In genomic region chr7:66735154-66735553, GRCh38 we compare ENCODE assay signal across 17 cellular contexts. TPM values are rescaled to one million over a fixed set of nuclear protein-coding genes. Genes with fewer than 3 reads are reported as not detected.
A peak's percentile ranks its signal among the peaks of the same experiment; 100 is the strongest.
DNase-seq lines count a peak whose midpoint lies in the region; ATAC-seq and TF ChIP-seq lines count a peak whose summit lies in the region.
"Had no signal": no experiment of that assay in that cellular context is flagged by ENCODE, and none has a peak within 500 bp of the region (broad histone marks: within the 10 kb centered on the region; RNA-seq: fewer than 3 reads in every experiment).

No MANE protein-coding gene starts in this region.

- peaks cover 32% of the 10 kb centered on the region for H3K4me1 Mint-ChIP-seq in activated T-cell treated with anti-CD3 and anti-CD28 coated beads, Interleukin-2, amount 50 U/mL, for 24 hours (ENCODE audit: low read depth)
- H3K4me1 Mint-ChIP-seq in activated naive CD8-positive, alpha-beta T cell (ENCODE audit: low read depth), result peaks cover 26% of the 10 kb centered on the region
- H3K4me1 Mint-ChIP-seq in stimulated activated memory B cell treated with anti-CD40 and anti-IgM and Interleukin-4, amounts not matched to agents 10 μg/mL and 1 μg/mL and 100 μg/mL, for 72 hours, result peaks cover 60% of the 10 kb centered on the region

- H3K27me3 Mint-ChIP-seq in activated T-cell treated with anti-CD3 and anti-CD28 coated beads, Interleukin-2, amount 50 U/mL, for 24 hours, result no peaks in the 10 kb centered on the region
- H3K27me3 Mint-ChIP-seq in activated naive CD8-positive, alpha-beta T cell, result no peaks in the 10 kb centered on the region
- no peaks in the 10 kb centered on the region for H3K27me3 Mint-ChIP-seq in stimulated activated memory B cell treated with anti-CD40 and anti-IgM and Interleukin-4, amounts not matched to agents 10 μg/mL and 1 μg/mL and 100 μg/mL, for 72 hours

- 84 to 94% (median 89%) methylated on average over 3 of the region's 3 CpGs for WGBS in stomach, 5 donors

- no peak for TF ChIP-seq POLR2A in stomach (IDR thresholded peaks at IDR 0.05)

- no peak overlapping the region for H3K9ac ChIP-seq in mucosa of rectum (ENCODE audit: low read depth in 1 of 2, low read length in 2 of 2)
- H3K9ac ChIP-seq: BLaER1 had no signal

- no peak overlapping the region for H3K4me3 Mint-ChIP-seq in activated T-cell treated with anti-CD3 and anti-CD28 coated beads, Interleukin-2, amount 50 U/mL, for 24 hours
- H3K4me3 Mint-ChIP-seq in activated naive CD8-positive, alpha-beta T cell, result no peak overlapping the region
- no peak overlapping the region for H3K4me3 Mint-ChIP-seq in stimulated activated memory B cell treated with anti-CD40 and anti-IgM and Interleukin-4, amounts not matched to agents 10 μg/mL and 1 μg/mL and 100 μg/mL, for 72 hours

- no peak for DNase-seq in activated T-cell treated with anti-CD3 and anti-CD28 coated beads, Interleukin-2, amount 50 U/mL, for 24 hours
- DNase-seq in activated T-cell treated with anti-CD3 and anti-CD28 coated beads, Interleukin-2, amount 50 U/mL, for 1 hour, result no peak
- no peak for DNase-seq in stomach
- DNase-seq: 8988T, DMS 273 treated with DMSO at 0.1 percent for 48 hours, KBM-7, NCI-H146, NCI-H2081 treated with DMSO at 0.1 percent for 48 hours, NCI-H510A treated with DMSO at 0.1 percent for 48 hours, NCI-H82 had no signal

- peaks cover 0 to 9% of the 10 kb centered on the region in 2 donors for H3K4me1 ChIP-seq in mucosa of rectum (ENCODE audit: control insufficient read depth in 2 of 2, insufficient read depth in 2 of 2, low read length in 2 of 2)
- H3K4me1 ChIP-seq in stomach, result peaks cover 12 to 32% (median 22%) of the 10 kb centered on the region in 4 donors

- H3K9me3 Mint-ChIP-seq in activated T-cell treated with anti-CD3 and anti-CD28 coated beads, Interleukin-2, amount 50 U/mL, for 24 hours, result peaks cover 14% of the 10 kb centered on the region
- peaks cover 6% of the 10 kb centered on the region for H3K9me3 Mint-ChIP-seq in activated naive CD8-positive, alpha-beta T cell (ENCODE audit: low read depth)
- peaks cover 9% of the 10 kb centered on the region for H3K9me3 Mint-ChIP-seq in stimulated activated memory B cell treated with anti-CD40 and anti-IgM and Interleukin-4, amounts not matched to agents 10 μg/mL and 1 μg/mL and 100 μg/mL, for 72 hours

- no peak for ATAC-seq in stimulated activated memory B cell treated with anti-CD40 and anti-IgM and Interleukin-4, amounts not matched to agents 10 μg/mL and 1 μg/mL and 100 μg/mL, for 72 hours
- ATAC-seq in GM18502 (IDR thresholded peaks at IDR 0.05; ENCODE audit: poor library complexity, unreplicated experiment) (no peak), HG03139 (IDR thresholded peaks at IDR 0.05; ENCODE audit: unreplicated experiment) (no peak)
- ATAC-seq: Panc1 had no signal

- intact Hi-C loops in stomach (cut with DNase I; ENCODE audit: low total_unique reads), result no loop called here

- peaks cover 39% of the 10 kb centered on the region for H3K36me3 Mint-ChIP-seq in activated T-cell treated with anti-CD3 and anti-CD28 coated beads, Interleukin-2, amount 50 U/mL, for 24 hours (ENCODE audit: low read depth)
- H3K36me3 Mint-ChIP-seq in activated naive CD8-positive, alpha-beta T cell, result peaks cover 11% of the 10 kb centered on the region
- peaks cover 28% of the 10 kb centered on the region for H3K36me3 Mint-ChIP-seq in stimulated activated memory B cell treated with anti-CD40 and anti-IgM and Interleukin-4, amounts not matched to agents 10 μg/mL and 1 μg/mL and 100 μg/mL, for 72 hours

- no peak overlapping the region for H3K4me3 ChIP-seq in mucosa of rectum (ENCODE audit: low read length in 2 of 2)
- H3K4me3 ChIP-seq in stomach, result no peak overlapping the region
- H3K4me3 ChIP-seq: BLaER1 had no signal

- H3K36me3 ChIP-seq in mucosa of rectum (ENCODE audit: control insufficient read depth in 2 of 2, insufficient read depth in 2 of 2, low read length in 2 of 2), result peaks cover 0 to 4% of the 10 kb centered on the region in 2 donors
- peaks cover 0 to 26% (median 14%) of the 10 kb centered on the region in 4 donors for H3K36me3 ChIP-seq in stomach

- H3K27ac ChIP-seq in mucosa of rectum (ENCODE audit: low read depth in 2 of 2, low read length in 2 of 2) (peak overlapping the region; percentile 32 to 57), stomach (no peak overlapping the region)
- H3K27ac ChIP-seq: BLaER1 had no signal

- TF ChIP-seq CTCF in stomach (IDR thresholded peaks at IDR 0.05), result no peak

- TF ChIP-seq EP300 in stomach (IDR thresholded peaks at IDR 0.05), result no peak

- peak overlapping the region; percentile 44 for H3K27ac Mint-ChIP-seq in activated T-cell treated with anti-CD3 and anti-CD28 coated beads, Interleukin-2, amount 50 U/mL, for 24 hours
- H3K27ac Mint-ChIP-seq in activated naive CD8-positive, alpha-beta T cell, result peak overlapping the region; percentile 50
- peak overlapping the region; percentile 21 for H3K27ac Mint-ChIP-seq in stimulated activated memory B cell treated with anti-CD40 and anti-IgM and Interleukin-4, amounts not matched to agents 10 μg/mL and 1 μg/mL and 100 μg/mL, for 72 hours

- H3K27me3 ChIP-seq in mucosa of rectum (ENCODE audit: control insufficient read depth in 2 of 2, insufficient read depth in 2 of 2, low read length in 2 of 2) (no peaks in the 10 kb centered on the region), stomach (no peaks in the 10 kb centered on the region)
- H3K27me3 ChIP-seq: BLaER1 had no signal

- no peaks in the 10 kb centered on the region for H3K9me3 ChIP-seq in mucosa of rectum (ENCODE audit: control insufficient read depth in 2 of 2, low read length in 2 of 2)
- peaks cover 0 to 12% (median 8%) of the 10 kb centered on the region in 4 donors for H3K9me3 ChIP-seq in stomach

RNA-seq across cellular contexts. Expression of gene RABGEF1, which starts 5.4 kb away (rescaled TPM):
- total RNA-seq in stomach, result 10 to 100 TPM; 12.2 to 61.6 (median 26.8) TPM
- polyA plus RNA-seq in stomach, result 10 to 100 TPM; 10.1 to 16.2 (median 10.8) TPM

Comparison
In these comparisons a context has a peak if more than half of its experiments do, and no peak if none do; other contexts are left out.
1. H3K27ac ChIP-seq: peak in mucosa of rectum (2 of 2); none in stomach (0 of 5).
2. Peak in every context shown above with its lines, with median percentiles within 50 percentile points of each other: H3K27ac Mint-ChIP-seq.